26 cellular contexts compared by ENCODE assay signal in genomic region chr4:180717451-180717850, GRCh38.
"Had no signal": no experiment of that assay in that cellular context is flagged by ENCODE, and none has a peak within 500 bp of the region (broad histone marks: within the 10 kb centered on the region; RNA-seq: fewer than 3 reads in every experiment).

No MANE protein-coding gene starts in this region.

- H3K4me3 ChIP-seq: coronary artery, esophagus squamous epithelium, heart right ventricle, lung, mucosa of descending colon, right lobe of liver, smooth muscle cell, suprapubic skin, transverse colon, upper lobe of right lung, uterus had no signal

- H3K9me3 ChIP-seq: esophagus squamous epithelium, heart right ventricle, mucosa of descending colon, right lobe of liver, suprapubic skin, transverse colon, upper lobe of right lung, uterus had no signal

- H3K27me3 ChIP-seq: esophagus squamous epithelium, heart right ventricle, right lobe of liver, suprapubic skin, transverse colon, upper lobe of right lung, uterus had no signal

- DNase-seq: dermis blood vessel endothelial cell; effector memory CD4-positive, alpha-beta T cell; erythroblast; esophagus squamous epithelium; foreskin melanocyte; glutamatergic neuron; heart right ventricle; hypothalamus; immature natural killer cell; mucosa of descending colon; naive B cell; right lobe of liver; stimulated activated CD4-positive, alpha-beta T cell treated with anti-CD3 and anti-CD28 coated beads, Interleukin-12 subunit alpha, Interleukin-12 subunit beta, amount 100 ng/mL, for 4 hours; stimulated activated CD4-positive, alpha-beta T cell treated with anti-CD3 and anti-CD28 coated beads, Interleukin-1b, Interleukin-23, amount 100 ng/mL, for 48 hours; stimulated activated CD4-positive, alpha-beta T cell treated with anti-CD3 and anti-CD28 coated beads, Interleukin-4, amount 100 ng/mL, for 1 hour; stimulated activated CD8-positive, alpha-beta memory T cell treated with anti-CD3 and anti-CD28 coated beads, Interleukin-4, amount 100 ng/mL, for 48 hours; stimulated activated naive CD4-positive, alpha-beta T cell; stimulated activated naive CD8-positive, alpha-beta T cell treated with anti-CD3 and anti-CD28 coated beads, Interleukin-15, amount 100 ng/mL, for 72 hours; transverse colon; upper lobe of right lung; uterus had no signal

- H3K36me3 ChIP-seq: esophagus squamous epithelium, heart right ventricle, right lobe of liver, suprapubic skin, transverse colon, upper lobe of right lung, uterus had no signal

- H3K4me1 ChIP-seq: esophagus squamous epithelium, heart right ventricle, parathyroid adenoma, right lobe of liver, suprapubic skin, transverse colon, upper lobe of right lung, uterus had no signal
